In the genomic region with DNA sequence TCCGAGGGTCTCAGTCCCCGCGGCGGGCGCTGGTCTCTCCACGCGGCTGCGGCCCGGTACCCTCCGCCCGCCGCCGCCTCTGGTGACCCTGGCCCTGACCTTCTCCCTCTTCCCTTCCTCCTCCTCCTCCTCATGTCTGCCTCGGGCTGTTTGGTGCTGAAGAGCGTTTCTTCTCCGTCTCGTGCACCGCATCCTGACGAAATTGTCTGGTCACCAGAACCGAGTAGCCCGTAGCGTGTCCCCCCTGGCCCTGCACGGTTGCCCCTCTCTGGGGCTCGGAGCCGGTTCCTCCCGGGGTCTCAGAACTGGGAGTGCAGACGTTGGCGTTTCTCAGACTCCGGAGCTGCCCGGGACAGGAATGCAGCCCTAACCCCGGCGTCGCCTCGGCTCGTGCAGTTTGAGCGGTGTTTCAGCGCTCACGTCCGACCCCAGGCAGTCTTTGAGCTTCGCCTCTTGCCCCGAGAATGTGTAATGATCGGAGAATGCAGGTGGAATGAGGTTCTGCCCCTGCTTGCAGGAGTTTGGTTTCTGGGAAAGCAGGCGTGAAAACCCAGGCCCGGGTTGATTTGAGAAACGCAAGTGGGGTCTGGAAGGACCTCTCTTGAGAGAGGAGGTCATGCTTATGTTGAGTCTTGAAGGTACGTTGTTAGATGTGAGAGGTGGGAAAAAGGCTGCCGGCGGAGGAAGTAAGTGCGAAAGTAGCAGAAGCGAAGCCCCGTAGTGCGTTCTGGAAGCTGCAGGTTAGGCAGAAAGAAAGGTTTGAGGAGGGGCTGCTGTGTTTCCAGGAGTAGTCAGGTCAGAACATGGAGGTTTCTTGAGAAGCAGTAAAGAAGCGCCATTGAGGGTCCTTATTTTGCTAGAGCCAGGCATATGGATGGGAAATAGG, we compare ENCODE assay signal across 8 cellular contexts. TPM values are rescaled to one million over a fixed set of nuclear protein-coding genes. Genes with fewer than 3 reads are reported as not detected.
DNase-seq lines count a peak whose midpoint lies in the region; ATAC-seq and TF ChIP-seq lines count a peak whose summit lies in the region.

No MANE protein-coding gene starts in this region.

- no peaks in the 10 kb centered on the region for H3K9me3 Mint-ChIP-seq in nephron

- H3K36me3 Mint-ChIP-seq in nephron (ENCODE audit: low read depth): no peaks in the 10 kb centered on the region

- peaks cover 46% of the 10 kb centered on the region for H3K4me1 Mint-ChIP-seq in nephron

- peak overlapping the region; percentile 70 for H3K27ac ChIP-seq in epithelial cell of prostate

- peaks cover 8% of the 10 kb centered on the region for H3K27me3 Mint-ChIP-seq in nephron (ENCODE audit: low read depth)

- H3K27ac Mint-ChIP-seq in nephron: peak overlapping the region; percentile 70 to 88 (median 81)

- TF ChIP-seq CTCF in nephron (IDR thresholded peaks at IDR 0.05; ENCODE audit: unreplicated experiment in 3 of 3): no peak

- peak overlapping the region; percentile 86 to 95 (median 91) for H3K4me3 Mint-ChIP-seq in nephron

- DNase-seq in Right ventricle myocardium inferior (ENCODE audit: missing footprints) (peak; percentile 55), Right ventricle myocardium superior (no peak), SW480 (ENCODE audit: low spot score) (peak; percentile 26), epithelial cell of prostate (ENCODE audit: low read depth, low spot score) (peak; percentile 10), midbrain (lab: John Stamatoyannopoulos, UW) (no peak)

- intact Hi-C loops in Right ventricle myocardium inferior (cut with DNase I): loop anchor here (2.0 to 10.0 kb wide), 5 partner anchors 75 to 311 kb away; partner anchors contain the start of gene IL15RA
- intact Hi-C loops in Right ventricle myocardium superior (cut with DNase I): loop anchor here (5.0 kb wide), 1 partner anchor 313 kb away; no protein-coding TSS in a partner anchor

- ATAC-seq in Right ventricle myocardium inferior (no peak), Right ventricle myocardium superior (ENCODE audit: poor library complexity) (no peak), HG03095 (IDR thresholded peaks at IDR 0.05; ENCODE audit: unreplicated experiment) (peak; percentile 12), GM19463 (IDR thresholded peaks at IDR 0.05; ENCODE audit: unreplicated experiment) (no peak)

RNA-seq across cellular contexts. Expression of gene RBM17, which starts 0.7 kb away (rescaled TPM):
- total RNA-seq in Right ventricle myocardium inferior: 65.7 TPM
- 64.3 TPM for total RNA-seq in Right ventricle myocardium superior

RNA-seq across cellular contexts. Expression of gene IL2RA, which starts 27.4 kb away (rescaled TPM):
- total RNA-seq in Right ventricle myocardium inferior: 3.8 TPM
- total RNA-seq in Right ventricle myocardium superior: 2.3 TPM

Comparison
In these comparisons a context has a peak if more than half of its experiments do, and no peak if none do; other contexts are left out.
1. DNase-seq: peak in Right ventricle myocardium inferior (single experiment), SW480 (single experiment) and epithelial cell of prostate (single experiment); none in Right ventricle myocardium superior (single experiment) and midbrain (single experiment).